Comparison of ENCODE assay signal across 8 cellular contexts in the genomic region with DNA sequence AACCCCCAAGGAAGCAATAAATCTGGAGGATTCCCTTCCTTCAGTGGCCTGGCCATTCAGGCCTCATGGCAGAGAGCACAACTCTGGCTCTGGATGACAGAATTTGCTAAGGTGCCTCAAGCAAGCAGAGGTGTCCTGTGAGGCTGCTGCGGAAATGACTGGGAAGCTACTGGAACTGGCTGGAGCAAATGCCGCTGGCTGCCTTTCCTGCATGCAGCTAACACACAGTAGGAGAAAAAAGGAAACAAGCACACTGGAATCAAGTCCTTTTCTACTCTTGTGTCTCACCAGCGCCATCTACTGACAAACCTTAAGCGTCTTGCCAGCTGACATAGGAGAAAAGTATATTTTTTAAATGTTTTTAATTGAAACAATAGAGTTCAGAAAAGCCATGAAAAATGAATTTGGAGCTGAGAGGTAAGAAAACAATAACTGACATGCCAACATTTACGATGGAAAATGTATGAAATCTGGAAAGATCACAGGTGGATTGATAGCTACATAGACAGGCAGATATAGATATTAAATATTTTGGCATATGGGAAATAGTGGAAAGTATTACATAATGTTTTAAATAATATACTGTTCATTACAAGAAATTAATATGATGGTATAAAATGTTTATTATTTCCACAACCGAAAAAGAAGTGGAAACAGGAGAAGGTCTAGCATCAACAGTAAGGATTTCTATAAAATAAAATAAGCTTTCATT.
DNase-seq lines count a peak whose midpoint lies in the region; ATAC-seq, FAIRE-seq and TF ChIP-seq lines count a peak whose summit lies in the region.

No MANE protein-coding gene starts in this region.

- POLR2A ChIA-PET in BJ (lab: Charles Lee): no interaction called here

- 12 to 17% (median 13%) methylated on average over 6 of the region's 6 CpGs for WGBS in small intestine, 3 donors

- H3K36me3 ChIP-seq in BJ (ENCODE audit: control insufficient read depth, insufficient read depth, low read length) (no peaks in the 10 kb centered on the region), right atrium auricular region (no peaks in the 10 kb centered on the region), small intestine (ENCODE audit: control insufficient read depth in 2 of 2, insufficient read depth in 2 of 2, low read length in 2 of 2) (no peaks in the 10 kb centered on the region)

- no peak overlapping the region for H3K27ac ChIP-seq in right atrium auricular region
- H3K27ac ChIP-seq in small intestine (ENCODE audit: low read depth in 1 of 2, low read length in 1 of 2): no peak overlapping the region

- H3K4me3 Mint-ChIP-seq in T-helper 17 cell: no peak overlapping the region

- H3K36me3 Mint-ChIP-seq in T-helper 17 cell (ENCODE audit: low read depth): no peaks in the 10 kb centered on the region

- ATAC-seq in GM18858 (IDR thresholded peaks at IDR 0.05; ENCODE audit: unreplicated experiment) (peak; percentile 63), HG03175 (IDR thresholded peaks at IDR 0.05; ENCODE audit: unreplicated experiment) (peak; percentile 69), T-helper 17 cell (no peak)

- TF ChIP-seq CTCF in BJ (IDR thresholded peaks at IDR 0.05; ENCODE audit: insufficient read depth, low read depth, low read length): peak; percentile 47
- peak; percentile 47 to 70 for TF ChIP-seq CTCF in right atrium auricular region (IDR thresholded peaks at IDR 0.05)

- no peak for DNase-seq in BJ (ENCODE audit: low read depth)
- DNase-seq in NCI-H2171 treated with DMSO at 0.1 percent for 48 hours (lab: John Stamatoyannopoulos, UW): peak; percentile 57
- DNase-seq in activated CD4-positive, alpha-beta T cell treated with anti-CD3 and anti-CD28 coated beads, Interleukin-2, amount 50 U/mL, for 48 hours: peak; percentile 11 to 15
- DNase-seq in right atrium auricular region (ENCODE audit: low spot score): no peak
- peak; percentile 53 for DNase-seq in small intestine
- DNase-seq in T-helper 17 cell: no peak

- H3K27me3 ChIP-seq in BJ (ENCODE audit: control insufficient read depth, insufficient read depth, low read length) (no peaks in the 10 kb centered on the region), right atrium auricular region (no peaks in the 10 kb centered on the region), small intestine (ENCODE audit: control insufficient read depth in 2 of 2, insufficient read depth in 2 of 2, low read length in 2 of 2) (no peaks in the 10 kb centered on the region)

- H3K4me1 ChIP-seq in right atrium auricular region (no peaks in the 10 kb centered on the region), small intestine (ENCODE audit: control insufficient read depth in 2 of 2, insufficient read depth in 1 of 2, low read depth in 1 of 2, low read length in 1 of 2) (no peaks in the 10 kb centered on the region)

- H3K27me3 Mint-ChIP-seq in T-helper 17 cell: no peaks in the 10 kb centered on the region

- no peak overlapping the region for H3K27ac Mint-ChIP-seq in T-helper 17 cell

- no peak overlapping the region for H3K4me3 ChIP-seq in BJ (ENCODE audit: low read depth, low read length)
- no peak overlapping the region for H3K4me3 ChIP-seq in right atrium auricular region
- no peak overlapping the region for H3K4me3 ChIP-seq in small intestine (ENCODE audit: low read depth in 1 of 2, low read length in 2 of 2)

- CTCF ChIA-PET in BJ (lab: Yijun Ruan, JAX): interaction anchor here (1.0 kb wide), 1 partner anchor 24 kb away, joined by 3 read pairs; no protein-coding TSS in a partner anchor

- H3K9me3 ChIP-seq in right atrium auricular region: no peaks in the 10 kb centered on the region
- no peaks in the 10 kb centered on the region for H3K9me3 ChIP-seq in small intestine (ENCODE audit: control insufficient read depth, low read depth)
- no peaks in the 10 kb centered on the region for H3K9me3 ChIP-seq in T-helper 17 cell (ENCODE audit: control insufficient read depth, low read length, poor library complexity, severe bottlenecking)

- no peaks in the 10 kb centered on the region for H3K4me1 Mint-ChIP-seq in T-helper 17 cell

- FAIRE-seq in small intestine (lab: Jason Lieb, UNC): no peak

Comparison
In these comparisons a context has a peak if more than half of its experiments do, and no peak if none do; other contexts are left out.
1. DNase-seq: peak in NCI-H2171 treated with DMSO at 0.1 percent for 48 hours (single experiment), activated CD4-positive, alpha-beta T cell treated with anti-CD3 and anti-CD28 coated beads, Interleukin-2, amount 50 U/mL, for 48 hours (2 of 2) and small intestine (single experiment); none in BJ (single experiment), right atrium auricular region (single experiment) and T-helper 17 cell (0 of 3).